In genomic region chr6:11393713-11394627, GRCh38 we compare ENCODE assay signal across 11 cellular contexts.
DNase-seq lines count a peak whose midpoint lies in the region; ATAC-seq, FAIRE-seq and TF ChIP-seq lines count a peak whose summit lies in the region.
"Had no signal": no experiment of that assay in that cellular context is flagged by ENCODE, and none has a peak within 500 bp of the region (broad histone marks: within the 10 kb centered on the region; RNA-seq: fewer than 3 reads in every experiment).

No MANE protein-coding gene starts in this region.

- no peak overlapping the region for H2AFZ ChIP-seq in hepatocyte

- no TSS peak for BruUV-seq in MCF 10A (replicated peaks; lab: Mats Ljungman, UMichigan)

- H3K4me3 ChIP-seq in breast epithelium (no peak overlapping the region), hepatocyte (no peak overlapping the region)
- H3K4me3 ChIP-seq: right atrium auricular region had no signal

- DNase-seq in breast epithelium (ENCODE audit: low spot score in 2 of 2) (peak in 1 of 2 donors; percentile 42), MCF 10A (ENCODE audit: unreplicated experiment) (no peak), OCI-M1 (lab: John Stamatoyannopoulos, UW) (peak; percentile 60), hepatocyte (ENCODE audit: low spot score) (no peak), urothelium cell line (ENCODE audit: low spot score) (peak; percentile 70)
- no peak for DNase-seq in stimulated activated CD4-positive, alpha-beta T cell treated with anti-CD3 and anti-CD28 coated beads, Interleukin-4, amount 100 ng/mL, for 24 hours
- DNase-seq in activated CD8-positive, alpha-beta T cell treated with anti-CD3 and anti-CD28 coated beads for 36 hours = no peak
- DNase-seq: NCI-H1436, RPMI8226 had no signal

- ATAC-seq in HG03571 (IDR thresholded peaks at IDR 0.05; ENCODE audit: unreplicated experiment) = no peak
- ATAC-seq in activated CD8-positive, alpha-beta T cell treated with anti-CD3 and anti-CD28 coated beads for 36 hours = no peak

- no peak for FAIRE-seq in urothelium cell line (lab: Jason Lieb, UNC)

- no peak overlapping the region for H3K4me2 ChIP-seq in hepatocyte

- H3K4me1 ChIP-seq in breast epithelium (peaks cover 3 to 22% of the 10 kb centered on the region in 2 donors), hepatocyte (ENCODE audit: insufficient read depth) (peaks cover 16% of the 10 kb centered on the region)

- CTCF ChIA-PET in MCF 10A (lab: Yijun Ruan, JAX) = interaction anchor here (0.8 kb wide), 1 partner anchor 15 kb away, joined by 3 read pairs; no protein-coding TSS in a partner anchor
- CTCF ChIA-PET in activated CD8-positive, alpha-beta T cell treated with anti-CD3 and anti-CD28 coated beads for 36 hours (lab: Charles Lee) = interaction anchor here (1.0 to 1.4 kb wide), 5 partner anchors 12 to 223 kb away, joined by 3 to 6 read pairs (median 4); no protein-coding TSS in a partner anchor

- H3K9me2 ChIP-seq in hepatocyte (replicated peaks; ENCODE audit: insufficient read depth) = no peaks in the 10 kb centered on the region

- no peak for TF ChIP-seq POLR2A in breast epithelium (IDR thresholded peaks at IDR 0.05)

- no peak overlapping the region for H3K4me3 Mint-ChIP-seq in MCF 10A (ENCODE audit: unreplicated experiment)
- no peak overlapping the region for H3K4me3 Mint-ChIP-seq in activated CD8-positive, alpha-beta T cell treated with anti-CD3 and anti-CD28 coated beads for 36 hours

- intact Hi-C loops in breast epithelium (cut with DNase I; ENCODE audit: low total_unique reads) (no loop called here), MCF 10A (cut with micrococcal nuclease) (no loop called here)
- intact Hi-C loops in activated CD8-positive, alpha-beta T cell treated with anti-CD3 and anti-CD28 coated beads for 36 hours (cut with micrococcal nuclease) = no loop called here

- no peaks in the 10 kb centered on the region for H4K20me1 ChIP-seq in hepatocyte (ENCODE audit: insufficient read depth, poor library complexity, severe bottlenecking)

- H3K9me3 Mint-ChIP-seq in MCF 10A (ENCODE audit: unreplicated experiment) = peaks cover 7% of the 10 kb centered on the region
- peaks cover 1% of the 10 kb centered on the region for H3K9me3 Mint-ChIP-seq in activated CD8-positive, alpha-beta T cell treated with anti-CD3 and anti-CD28 coated beads for 36 hours

- POLR2A ChIA-PET in MCF 10A (lab: Yijun Ruan, JAX) = no interaction called here
- POLR2A ChIA-PET in activated CD8-positive, alpha-beta T cell treated with anti-CD3 and anti-CD28 coated beads for 36 hours (lab: Charles Lee) = interaction anchor here (0.7 to 1.0 kb wide), 2 partner anchors 12 to 227 kb away, joined by 3 read pairs; no protein-coding TSS in a partner anchor

- H3K9me3 ChIP-seq in breast epithelium (no peaks in the 10 kb centered on the region), hepatocyte (ENCODE audit: low read depth) (no peaks in the 10 kb centered on the region)

- TF ChIP-seq CTCF in breast epithelium (IDR thresholded peaks at IDR 0.05) (no peak), MCF 10A (IDR thresholded peaks at IDR 0.05; ENCODE audit: unreplicated experiment) (no peak), hepatocyte (IDR thresholded peaks at IDR 0.05; ENCODE audit: poor library complexity) (no peak)
- TF ChIP-seq CTCF in activated CD8-positive, alpha-beta T cell treated with anti-CD3 and anti-CD28 coated beads for 36 hours (IDR thresholded peaks at IDR 0.05) = no peak

- WGBS in hepatocyte (ENCODE audit: low lambda C conversion rate, missing lambda C conversion rate) = 83% methylated on average over 7 of the region's 7 CpGs

- no peaks in the 10 kb centered on the region for H3K79me2 ChIP-seq in hepatocyte

- H3K27ac ChIP-seq in breast epithelium = peak overlapping the region; percentile 48 to 58
- H3K27ac ChIP-seq in hepatocyte = peak overlapping the region; percentile 48

- no peaks in the 10 kb centered on the region for H3K4me1 Mint-ChIP-seq in MCF 10A (ENCODE audit: insufficient read depth, unreplicated experiment)
- H3K4me1 Mint-ChIP-seq in activated CD8-positive, alpha-beta T cell treated with anti-CD3 and anti-CD28 coated beads for 36 hours (ENCODE audit: low read depth) = peaks cover 2% of the 10 kb centered on the region

- no peak overlapping the region for H3K27ac Mint-ChIP-seq in MCF 10A (ENCODE audit: low read depth, unreplicated experiment)
- no peak overlapping the region for H3K27ac Mint-ChIP-seq in activated CD8-positive, alpha-beta T cell treated with anti-CD3 and anti-CD28 coated beads for 36 hours

- no peaks in the 10 kb centered on the region for H3K36me3 ChIP-seq in breast epithelium
- no peaks in the 10 kb centered on the region for H3K36me3 ChIP-seq in hepatocyte (replicated peaks; ENCODE audit: insufficient read depth, low read depth)
- H3K36me3 ChIP-seq: right atrium auricular region had no signal

- no peaks in the 10 kb centered on the region for H3K27me3 Mint-ChIP-seq in MCF 10A (ENCODE audit: insufficient read depth, unreplicated experiment)
- peaks cover 5% of the 10 kb centered on the region for H3K27me3 Mint-ChIP-seq in activated CD8-positive, alpha-beta T cell treated with anti-CD3 and anti-CD28 coated beads for 36 hours

- no peaks in the 10 kb centered on the region for H3K36me3 Mint-ChIP-seq in MCF 10A (ENCODE audit: insufficient read depth, unreplicated experiment)
- H3K36me3 Mint-ChIP-seq in activated CD8-positive, alpha-beta T cell treated with anti-CD3 and anti-CD28 coated beads for 36 hours (ENCODE audit: low read depth) = no peaks in the 10 kb centered on the region

- no peaks in the 10 kb centered on the region for H3K27me3 ChIP-seq in breast epithelium
- H3K27me3 ChIP-seq in hepatocyte = no peaks in the 10 kb centered on the region
- H3K27me3 ChIP-seq: right atrium auricular region had no signal

Comparison
In these comparisons a context has a peak if more than half of its experiments do, and no peak if none do; other contexts are left out.
1. DNase-seq: peak in OCI-M1 (single experiment) and urothelium cell line (single experiment); none in MCF 10A (single experiment), hepatocyte (single experiment), stimulated activated CD4-positive, alpha-beta T cell treated with anti-CD3 and anti-CD28 coated beads, Interleukin-4, amount 100 ng/mL, for 24 hours (single experiment) and activated CD8-positive, alpha-beta T cell treated with anti-CD3 and anti-CD28 coated beads for 36 hours (single experiment).